In genomic region chr7:39410582-39410981, GRCh38 we compare ENCODE assay signal across 30 cellular contexts.
"Had no signal": no experiment of that assay in that cellular context is flagged by ENCODE, and none has a peak within 500 bp of the region (broad histone marks: within the 10 kb centered on the region; RNA-seq: fewer than 3 reads in every experiment).

No MANE protein-coding gene starts in this region.

- H3K36me3 Mint-ChIP-seq: activated naive CD4-positive, alpha-beta T cell treated with anti-CD3 and anti-CD28 coated beads, Interleukin-2, amount 10 ng/mL, durations not matched to agents 7 days and 5 days; activated naive CD4-positive, alpha-beta T cell treated with anti-CD3 and anti-CD28 coated beads, Interleukin-2, amount 50 U/mL, for 72 hours; activated naive CD8-positive, alpha-beta T cell treated with anti-CD3 and anti-CD28 coated beads, Interleukin-2, amount 10 ng/mL, durations not matched to agents 7 days and 5 days; brain had no signal

- H3K36me3 ChIP-seq: ascending aorta, esophagus squamous epithelium, gastroesophageal sphincter, heart right ventricle, WERI-Rb-1 had no signal

- H3K27ac Mint-ChIP-seq: activated B cell treated with CpG ODN at 0.5 μM for 24 hours; activated CD8-positive, alpha-beta T cell treated with anti-CD3 and anti-CD28 coated beads for 36 hours; activated naive CD4-positive, alpha-beta T cell treated with anti-CD3 and anti-CD28 coated beads, Interleukin-2, amount 10 ng/mL, durations not matched to agents 7 days and 5 days; activated naive CD4-positive, alpha-beta T cell treated with anti-CD3 and anti-CD28 coated beads, Interleukin-2, amount 50 U/mL, for 72 hours; activated naive CD8-positive, alpha-beta T cell treated with anti-CD3 and anti-CD28 coated beads, Interleukin-2, amount 10 ng/mL, durations not matched to agents 7 days and 5 days; T-helper 17 cell; T-helper 2 cell treated with Interferon-gamma antibody and Interleukin-4, amounts not matched to agents 5 μg/mL and 100 μg/mL, for 36 hours had no signal

- H3K9me3 Mint-ChIP-seq: activated B cell treated with CpG ODN at 0.5 μM for 24 hours; activated CD8-positive, alpha-beta T cell treated with anti-CD3 and anti-CD28 coated beads for 36 hours; activated naive CD4-positive, alpha-beta T cell treated with anti-CD3 and anti-CD28 coated beads, Interleukin-2, amount 10 ng/mL, durations not matched to agents 7 days and 5 days; activated naive CD4-positive, alpha-beta T cell treated with anti-CD3 and anti-CD28 coated beads, Interleukin-2, amount 50 U/mL, for 72 hours; activated naive CD8-positive, alpha-beta T cell treated with anti-CD3 and anti-CD28 coated beads, Interleukin-2, amount 10 ng/mL, durations not matched to agents 7 days and 5 days; brain; T-helper 2 cell treated with Interferon-gamma antibody and Interleukin-4, amounts not matched to agents 5 μg/mL and 100 μg/mL, for 36 hours had no signal

- H3K4me1 ChIP-seq: ascending aorta had no signal

- H3K27ac ChIP-seq: ascending aorta, esophagus squamous epithelium, gastroesophageal sphincter, heart right ventricle, WERI-Rb-1 had no signal

- ATAC-seq: activated CD4-positive, CD25-positive, alpha-beta regulatory T cell treated with anti-CD3 and anti-CD28 coated beads, Interleukin-2, amount 50 U/mL, for 24 hours; activated CD8-positive, alpha-beta T cell treated with anti-CD3 and anti-CD28 coated beads for 36 hours; activated naive CD4-positive, alpha-beta T cell treated with anti-CD3 and anti-CD28 coated beads, Interleukin-2, amount 50 U/mL, for 72 hours; gastroesophageal sphincter; heart right ventricle; T-helper 17 cell had no signal

- FAIRE-seq: colon had no signal

- H3K4me3 Mint-ChIP-seq: activated B cell treated with CpG ODN at 0.5 μM for 24 hours; activated CD8-positive, alpha-beta T cell treated with anti-CD3 and anti-CD28 coated beads for 36 hours; activated naive CD4-positive, alpha-beta T cell treated with anti-CD3 and anti-CD28 coated beads, Interleukin-2, amount 10 ng/mL, durations not matched to agents 7 days and 5 days; activated naive CD8-positive, alpha-beta T cell treated with anti-CD3 and anti-CD28 coated beads, Interleukin-2, amount 10 ng/mL, durations not matched to agents 7 days and 5 days; T-helper 17 cell; T-helper 2 cell treated with Interferon-gamma antibody and Interleukin-4, amounts not matched to agents 5 μg/mL and 100 μg/mL, for 36 hours had no signal

- DNase-seq: activated B cell treated with CpG ODN at 0.5 μM for 24 hours; activated CD4-positive, alpha-beta T cell treated with anti-CD3 and anti-CD28 coated beads for 48 hours; activated CD4-positive, alpha-beta T cell treated with anti-CD3 and anti-CD28 coated beads, Interleukin-2, amount 50 U/mL, for 1 hour; activated CD4-positive, alpha-beta T cell treated with anti-CD3 and anti-CD28 coated beads, Interleukin-2, amount 50 U/mL, for 48 hours; activated CD8-positive, alpha-beta memory T cell treated with anti-CD3 and anti-CD28 coated beads for 24 hours; activated CD8-positive, alpha-beta T cell treated with anti-CD3 and anti-CD28 coated beads for 36 hours; activated gamma-delta T cell; activated naive CD4-positive, alpha-beta T cell; activated naive CD4-positive, alpha-beta T cell treated with anti-CD3 and anti-CD28 coated beads, Interleukin-2, amount 10 ng/mL, durations not matched to agents 7 days and 5 days; activated naive CD8-positive, alpha-beta T cell treated with anti-CD3 and anti-CD28 coated beads, Interleukin-2, amount 10 ng/mL, durations not matched to agents 7 days and 5 days; activated T-cell treated with anti-CD3 and anti-CD28 coated beads, Interleukin-2, amount 50 U/mL, for 48 hours; caudate nucleus; cortex of kidney; dermis blood vessel endothelial cell; effector CD4-positive, alpha-beta T cell; erythroblast; esophagus squamous epithelium; foreskin melanocyte; heart right ventricle; T-helper 1 cell; T-helper 17 cell; T1000; WERI-Rb-1 had no signal

- H3K4me3 ChIP-seq: ascending aorta, esophagus squamous epithelium, gastroesophageal sphincter, heart right ventricle had no signal

- H3K9me3 ChIP-seq: ascending aorta, esophagus squamous epithelium, gastroesophageal sphincter, heart right ventricle had no signal

- H3K27me3 ChIP-seq: ascending aorta, gastroesophageal sphincter had no signal
